In the genomic region with DNA sequence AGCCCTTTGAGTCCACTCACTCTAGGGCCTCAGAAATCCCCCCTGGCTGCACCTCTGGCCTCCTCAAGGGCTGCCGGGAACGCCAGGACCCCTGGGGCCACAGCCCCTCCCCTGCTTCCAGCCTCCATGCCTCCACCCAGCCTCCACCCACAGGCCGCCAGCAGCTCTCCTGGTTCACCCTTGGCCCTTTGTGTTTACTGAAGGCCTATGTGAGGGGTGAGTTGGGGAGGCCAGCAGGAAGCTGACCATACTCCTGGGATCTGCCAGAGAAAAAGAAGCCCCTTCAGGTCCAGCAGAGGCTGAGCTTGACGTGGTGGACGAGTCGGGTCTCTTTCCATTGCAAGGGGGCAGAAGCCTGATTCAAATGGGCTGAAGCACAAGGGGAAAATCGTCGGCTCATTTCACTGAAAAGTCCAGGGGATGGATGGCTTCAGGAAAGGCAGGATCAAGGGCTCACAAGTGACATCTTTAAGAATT, we compare ENCODE assay signal across 1 cellular context.
TF ChIP-seq lines count a peak whose summit lies in the region.

No MANE protein-coding gene starts in this region.

TF ChIP-seq in H1, 55 proteins besides CTCF, POLR2A, EP300 and RAD21 (continued from another document):
- TF ChIP-seq JUN (IDR thresholded peaks at IDR 0.05; ENCODE audit: low read depth, low read length) = no peak
- TF ChIP-seq PHF8 (conservative IDR thresholded peaks at IDR 0.05; ENCODE audit: low read depth, low read length) = no peak
- TF ChIP-seq CREB1 (IDR thresholded peaks at IDR 0.05) = no peak
- TF ChIP-seq TAF7 (optimal IDR thresholded peaks at IDR 0.05; ENCODE audit: borderline replicate concordance, low read depth, low read length) = no peak
- TF ChIP-seq JUND (IDR thresholded peaks at IDR 0.05; ENCODE audit: low read length) = no peak
TF ChIP-seq in H1: peak in this region for 0.
